ENCODE assay signal across 11 cellular contexts in the genomic region with DNA sequence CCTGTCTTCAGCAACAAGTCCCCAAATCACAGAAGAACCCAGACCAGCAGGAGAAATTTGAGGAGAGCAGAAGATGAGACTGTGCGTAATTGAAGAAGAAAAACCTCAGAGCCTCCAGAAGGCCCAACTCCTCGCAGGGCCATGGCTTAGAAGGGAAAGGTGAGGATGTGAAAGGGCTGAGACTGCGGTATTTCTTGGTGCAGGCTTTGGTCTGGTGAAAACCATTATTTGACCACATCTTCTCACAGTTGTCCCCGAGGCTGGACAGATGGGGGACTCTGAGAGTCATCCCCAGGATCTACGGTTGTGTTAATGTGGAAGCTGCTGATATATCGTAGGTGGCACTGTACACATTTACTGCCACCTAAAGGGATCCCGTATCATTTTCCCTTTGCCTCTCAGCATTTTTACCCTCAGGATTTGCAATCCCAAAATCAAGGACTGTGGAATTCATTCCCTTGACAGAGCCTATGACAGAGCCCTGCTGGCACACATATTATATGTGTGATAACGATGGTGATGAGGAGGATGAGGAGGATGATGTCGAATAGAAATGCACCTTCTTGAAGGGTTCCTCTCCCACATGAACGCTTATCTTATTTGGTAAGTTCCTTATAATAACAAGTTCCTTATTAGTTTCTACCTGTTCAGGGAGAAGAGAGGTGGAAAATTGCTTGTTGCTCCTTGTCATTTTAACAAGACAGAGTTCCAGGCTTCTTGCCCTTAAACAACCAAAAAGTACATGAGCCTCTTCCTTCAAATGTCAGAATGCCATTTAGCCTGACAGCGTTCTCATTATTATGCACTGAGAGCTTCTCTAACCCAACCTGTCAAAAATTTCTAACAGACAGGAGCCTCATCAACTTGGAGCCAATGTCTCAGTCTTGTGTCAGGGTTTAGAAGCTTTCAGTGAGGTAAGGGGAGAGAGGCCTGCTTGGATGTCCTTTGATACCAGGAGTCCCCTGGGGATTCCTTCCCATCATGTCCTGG.
"Had no signal": no experiment of that assay in that cellular context is flagged by ENCODE, and none has a peak within 500 bp of the region (broad histone marks: within the 10 kb centered on the region; RNA-seq: fewer than 3 reads in every experiment).

No MANE protein-coding gene starts in this region.

- DNase-seq: activated CD4-positive, alpha-beta T cell treated with anti-CD3 and anti-CD28 coated beads, Interleukin-2, amount 50 U/mL, for 4 hours; activated CD4-positive, CD25-positive, alpha-beta regulatory T cell; activated naive CD4-positive, alpha-beta T cell treated with Interleukin-2 at 50 U/mL for 16 hours; effector memory CD8-positive, alpha-beta T cell; hypothalamus; pancreas; stimulated activated CD4-positive, alpha-beta T cell treated with anti-CD3 and anti-CD28 coated beads, Interleukin-15, amount 100 ng/mL, for 24 hours; stimulated activated CD4-positive, alpha-beta T cell treated with anti-CD3 and anti-CD28 coated beads, Interleukin-4, amount 100 ng/mL, for 24 hours had no signal

- H3K27ac Mint-ChIP-seq: effector memory CD8-positive, alpha-beta T cell; neural progenitor cell; stimulated activated naive CD8-positive, alpha-beta T cell treated with anti-CD3 and anti-CD28 coated beads, Interleukin-15, Interleukin-2, amounts not matched to agents 100 ng/mL and 50 ng/mL, for 24 hours had no signal

- H2AFZ ChIP-seq: neural progenitor cell had no signal

- H3K4me3 Mint-ChIP-seq: effector memory CD8-positive, alpha-beta T cell; neural progenitor cell; stimulated activated naive CD8-positive, alpha-beta T cell treated with anti-CD3 and anti-CD28 coated beads, Interleukin-15, Interleukin-2, amounts not matched to agents 100 ng/mL and 50 ng/mL, for 24 hours had no signal

- H3K4me3 ChIP-seq: neural progenitor cell, pancreas, thoracic aorta had no signal

- H3K4me1 ChIP-seq: neural progenitor cell, pancreas had no signal

- H3K36me3 ChIP-seq: neural progenitor cell, pancreas, thoracic aorta had no signal

- H3K9me3 Mint-ChIP-seq: effector memory CD8-positive, alpha-beta T cell; neural progenitor cell; stimulated activated naive CD8-positive, alpha-beta T cell treated with anti-CD3 and anti-CD28 coated beads, Interleukin-15, Interleukin-2, amounts not matched to agents 100 ng/mL and 50 ng/mL, for 24 hours had no signal

- H3K4me2 ChIP-seq: neural progenitor cell had no signal

- ATAC-seq: effector memory CD8-positive, alpha-beta T cell; pancreas had no signal

- H3K27me3 ChIP-seq: neural progenitor cell, pancreas had no signal

- H3K36me3 Mint-ChIP-seq: neural progenitor cell had no signal

- H3K9me3 ChIP-seq: pancreas, thoracic aorta had no signal

- H3K9ac ChIP-seq: neural progenitor cell had no signal

- H3K27ac ChIP-seq: neural progenitor cell, pancreas, thoracic aorta had no signal
